Comparison of ENCODE assay signal across 27 cellular contexts in genomic region chr20:46677608-46678007, GRCh38. TPM values are rescaled to one million over a fixed set of nuclear protein-coding genes. Genes with fewer than 3 reads are reported as not detected.
"Had no signal": no experiment of that assay in that cellular context is flagged by ENCODE, and none has a peak within 500 bp of the region (broad histone marks: within the 10 kb centered on the region; RNA-seq: fewer than 3 reads in every experiment).

No MANE protein-coding gene starts in this region.

- ATAC-seq: effector memory CD8-positive, alpha-beta T cell; esophagus mucosa; gastrocnemius medialis; heart right ventricle; left cardiac atrium; left lung; left ventricle myocardium superior; lower lobe of right lung; mucosa of descending colon had no signal

- FAIRE-seq: endometrium, islet of Langerhans, keratinocyte had no signal

- DNase-seq: colonic mucosa; cortex of kidney; effector CD8-positive, alpha-beta T cell; effector memory CD8-positive, alpha-beta T cell; endodermal cell; erythroblast; esophagus squamous epithelium; foreskin fibroblast; foreskin melanocyte; gastrocnemius medialis; glutamatergic neuron; head of caudate nucleus; heart right ventricle; hippocampal formation; left cardiac atrium; left lung; left ventricle myocardium superior; lower lobe of right lung; mesenchymal stem cell; mucosa of descending colon; naive B cell had no signal

- H3K4me3 ChIP-seq: colonic mucosa, esophagus squamous epithelium, gastrocnemius medialis, heart right ventricle, left lung, lower lobe of right lung, mucosa of descending colon had no signal

- H3K36me3 ChIP-seq: colonic mucosa, gastrocnemius medialis, lower lobe of right lung had no signal

- H3K27me3 ChIP-seq: colonic mucosa, esophagus squamous epithelium, gastrocnemius medialis, heart right ventricle, left lung had no signal

- H3K9me3 ChIP-seq: colonic mucosa, esophagus squamous epithelium, gastrocnemius medialis, lower lobe of right lung, mucosa of descending colon had no signal

- H3K27ac ChIP-seq: colonic mucosa, epithelial cell of prostate, esophagus squamous epithelium, gastrocnemius medialis, heart right ventricle, left lung, lower lobe of right lung had no signal

- H3K4me1 ChIP-seq: colonic mucosa, gastrocnemius medialis, left lung had no signal

RNA-seq across cellular contexts. Expression of gene SLC13A3, which starts 26.3 kb away (rescaled TPM):
- total RNA-seq: lung microvascular endothelial cell had no signal

RNA-seq across cellular contexts. Expression of gene SLC2A10, which starts 31.8 kb away (rescaled TPM):
- polyA plus RNA-seq: keratinocyte had no signal
